ENCODE assay signal across 38 cellular contexts in genomic region chr15:91202510-91202909, GRCh38.
"Had no signal": no experiment of that assay in that cellular context is flagged by ENCODE, and none has a peak within 500 bp of the region (broad histone marks: within the 10 kb centered on the region; RNA-seq: fewer than 3 reads in every experiment).

No MANE protein-coding gene starts in this region.

- H3K9me3 Mint-ChIP-seq: activated CD4-positive, alpha-beta memory T cell treated with anti-CD3 and anti-CD28 coated beads, Interleukin-2, amount 10 ng/mL, durations not matched to agents 7 days and 5 days; activated CD4-positive, alpha-beta T cell treated with anti-CD3 and anti-CD28 coated beads, Interleukin-2, amount 10 ng/mL, durations not matched to agents 7 days and 5 days; activated naive CD4-positive, alpha-beta T cell treated with anti-CD3 and anti-CD28 coated beads, Interleukin-2, amount 10 ng/mL, durations not matched to agents 7 days and 5 days; activated naive CD4-positive, alpha-beta T cell treated with anti-CD3 and anti-CD28 coated beads, Interleukin-2, amount 50 U/mL, for 24 hours; activated naive CD8-positive, alpha-beta T cell treated with anti-CD3 and anti-CD28 coated beads, Interleukin-2, amount 10 ng/mL, durations not matched to agents 7 days and 5 days; activated naive CD8-positive, alpha-beta T cell treated with anti-CD3 and anti-CD28 coated beads, Interleukin-2, amount 50 U/mL, for 24 hours; activated T-cell treated with anti-CD3 and anti-CD28 coated beads, Interleukin-2, amount 50 U/mL, for 24 hours; activated T-helper 2 cell treated with anti-CD3 and anti-CD28 coated beads, Interferon-gamma antibody, Interleukin-2, Interleukin-4, amounts not matched to agents 10 μg/mL and 5 μg/mL and 100 μg/mL, durations not matched to agents 14 hours and 24 hours and 36 hours; brain; central memory CD8-positive, alpha-beta T cell; T-helper 2 cell treated with Interferon-gamma antibody and Interleukin-4, amounts not matched to agents 5 μg/mL and 100 μg/mL, for 36 hours; WTC11 had no signal

- H3K4me1 ChIP-seq: ascending aorta had no signal

- H3K27me3 ChIP-seq: ascending aorta, cardiac muscle cell had no signal

- DNase-seq: activated CD4-positive, alpha-beta memory T cell treated with anti-CD3 and anti-CD28 coated beads, Interleukin-2, amount 10 ng/mL, durations not matched to agents 7 days and 5 days; activated CD4-positive, alpha-beta T cell treated with anti-CD3 and anti-CD28 coated beads for 1 hour; activated CD4-positive, alpha-beta T cell treated with anti-CD3 and anti-CD28 coated beads for 36 hours; activated CD4-positive, alpha-beta T cell treated with anti-CD3 and anti-CD28 coated beads for 48 hours; activated CD4-positive, alpha-beta T cell treated with anti-CD3 and anti-CD28 coated beads, Interleukin-2, amount 10 ng/mL, durations not matched to agents 7 days and 5 days; activated CD4-positive, alpha-beta T cell treated with anti-CD3 and anti-CD28 coated beads, Interleukin-2, amount 50 U/mL, for 48 hours; activated CD4-positive, CD25-positive, alpha-beta regulatory T cell; activated CD8-positive, alpha-beta memory T cell treated with anti-CD3 and anti-CD28 coated beads for 24 hours; activated CD8-positive, alpha-beta memory T cell treated with anti-CD3 and anti-CD28 coated beads, Interleukin-2, amount 10 ng/mL, durations not matched to agents 7 days and 5 days; activated CD8-positive, alpha-beta memory T cell treated with anti-CD3 and anti-CD28 coated beads, Interleukin-2, amount 50 U/mL, for 48 hours; activated CD8-positive, alpha-beta T cell treated with anti-CD3 and anti-CD28 coated beads, Interleukin-2, amount 10 ng/mL, durations not matched to agents 7 days and 5 days; activated effector memory CD4-positive, alpha-beta T cell treated with Interleukin-2 at 50 U/mL for 16 hours; activated gamma-delta T cell; activated naive CD4-positive, alpha-beta T cell treated with anti-CD3 and anti-CD28 coated beads, Interleukin-2, amount 10 ng/mL, durations not matched to agents 7 days and 5 days; activated naive CD4-positive, alpha-beta T cell treated with Interleukin-2 at 50 U/mL for 16 hours; activated naive CD8-positive, alpha-beta T cell treated with anti-CD3 and anti-CD28 coated beads, Interleukin-2, amount 10 ng/mL, durations not matched to agents 7 days and 5 days; activated naive CD8-positive, alpha-beta T cell treated with anti-CD3 and anti-CD28 coated beads, Interleukin-2, amount 50 U/mL, for 24 hours; activated T-cell treated with anti-CD3 and anti-CD28 coated beads, Interleukin-2, amount 50 U/mL, for 24 hours; activated T-cell treated with anti-CD3 and anti-CD28 coated beads, Interleukin-2, amount 50 U/mL, for 48 hours; amygdala; anterior cingulate cortex; caudate nucleus; cerebellar nuclear complex; T-helper 17 cell; T-helper 9 cell had no signal

- H3K27ac ChIP-seq: ascending aorta, cardiac muscle cell, VCaP had no signal

- H3K36me3 Mint-ChIP-seq: activated CD8-positive, alpha-beta memory T cell treated with anti-CD3 and anti-CD28 coated beads, Interleukin-2, amount 10 ng/mL, durations not matched to agents 7 days and 5 days; activated naive CD4-positive, alpha-beta T cell treated with anti-CD3 and anti-CD28 coated beads, Interleukin-2, amount 10 ng/mL, durations not matched to agents 7 days and 5 days; activated naive CD4-positive, alpha-beta T cell treated with anti-CD3 and anti-CD28 coated beads, Interleukin-2, amount 50 U/mL, for 24 hours; activated naive CD8-positive, alpha-beta T cell; activated naive CD8-positive, alpha-beta T cell treated with anti-CD3 and anti-CD28 coated beads, Interleukin-2, amount 10 ng/mL, durations not matched to agents 7 days and 5 days; brain; WTC11 had no signal

- H3K27ac Mint-ChIP-seq: activated CD4-positive, alpha-beta memory T cell treated with anti-CD3 and anti-CD28 coated beads, Interleukin-2, amount 10 ng/mL, durations not matched to agents 7 days and 5 days; activated CD4-positive, alpha-beta T cell treated with anti-CD3 and anti-CD28 coated beads for 36 hours; activated CD4-positive, alpha-beta T cell treated with anti-CD3 and anti-CD28 coated beads, Interleukin-2, amount 10 ng/mL, durations not matched to agents 7 days and 5 days; activated CD8-positive, alpha-beta memory T cell treated with anti-CD3 and anti-CD28 coated beads, Interleukin-2, amount 10 ng/mL, durations not matched to agents 7 days and 5 days; activated CD8-positive, alpha-beta T cell treated with anti-CD3 and anti-CD28 coated beads, Interleukin-2, amount 10 ng/mL, durations not matched to agents 7 days and 5 days; activated naive CD4-positive, alpha-beta T cell treated with anti-CD3 and anti-CD28 coated beads, Interleukin-2, amount 10 ng/mL, durations not matched to agents 7 days and 5 days; activated naive CD4-positive, alpha-beta T cell treated with anti-CD3 and anti-CD28 coated beads, Interleukin-2, amount 50 U/mL, for 24 hours; activated naive CD8-positive, alpha-beta T cell; activated naive CD8-positive, alpha-beta T cell treated with anti-CD3 and anti-CD28 coated beads, Interleukin-2, amount 10 ng/mL, durations not matched to agents 7 days and 5 days; activated naive CD8-positive, alpha-beta T cell treated with anti-CD3 and anti-CD28 coated beads, Interleukin-2, amount 50 U/mL, for 24 hours; activated T-cell treated with anti-CD3 and anti-CD28 coated beads, Interleukin-2, amount 50 U/mL, for 24 hours; activated T-helper 2 cell treated with anti-CD3 and anti-CD28 coated beads, Interferon-gamma antibody, Interleukin-2, Interleukin-4, amounts not matched to agents 10 μg/mL and 5 μg/mL and 100 μg/mL, durations not matched to agents 14 hours and 24 hours and 36 hours; brain; T-helper 17 cell; T-helper 2 cell treated with Interferon-gamma antibody and Interleukin-4, amounts not matched to agents 5 μg/mL and 100 μg/mL, for 36 hours; WTC11 had no signal

- FAIRE-seq: bronchial epithelial cell, TTC549 had no signal

- H3K36me3 ChIP-seq: ascending aorta, cardiac muscle cell had no signal

- H3K4me1 Mint-ChIP-seq: activated CD4-positive, alpha-beta memory T cell treated with anti-CD3 and anti-CD28 coated beads, Interleukin-2, amount 10 ng/mL, durations not matched to agents 7 days and 5 days; activated CD4-positive, alpha-beta T cell treated with anti-CD3 and anti-CD28 coated beads for 36 hours; activated CD4-positive, alpha-beta T cell treated with anti-CD3 and anti-CD28 coated beads, Interleukin-2, amount 10 ng/mL, durations not matched to agents 7 days and 5 days; activated CD8-positive, alpha-beta memory T cell treated with anti-CD3 and anti-CD28 coated beads, Interleukin-2, amount 10 ng/mL, durations not matched to agents 7 days and 5 days; activated naive CD4-positive, alpha-beta T cell treated with anti-CD3 and anti-CD28 coated beads, Interleukin-2, amount 10 ng/mL, durations not matched to agents 7 days and 5 days; activated naive CD4-positive, alpha-beta T cell treated with anti-CD3 and anti-CD28 coated beads, Interleukin-2, amount 50 U/mL, for 24 hours; activated naive CD8-positive, alpha-beta T cell treated with anti-CD3 and anti-CD28 coated beads, Interleukin-2, amount 10 ng/mL, durations not matched to agents 7 days and 5 days; activated naive CD8-positive, alpha-beta T cell treated with anti-CD3 and anti-CD28 coated beads, Interleukin-2, amount 50 U/mL, for 24 hours; central memory CD8-positive, alpha-beta T cell; T-helper 17 cell had no signal

- H3K4me3 ChIP-seq: ascending aorta, cardiac muscle cell had no signal

- H3K4me3 Mint-ChIP-seq: activated CD4-positive, alpha-beta memory T cell treated with anti-CD3 and anti-CD28 coated beads, Interleukin-2, amount 10 ng/mL, durations not matched to agents 7 days and 5 days; activated CD4-positive, alpha-beta T cell treated with anti-CD3 and anti-CD28 coated beads for 36 hours; activated CD4-positive, alpha-beta T cell treated with anti-CD3 and anti-CD28 coated beads, Interleukin-2, amount 10 ng/mL, durations not matched to agents 7 days and 5 days; activated CD8-positive, alpha-beta memory T cell treated with anti-CD3 and anti-CD28 coated beads, Interleukin-2, amount 10 ng/mL, durations not matched to agents 7 days and 5 days; activated CD8-positive, alpha-beta T cell treated with anti-CD3 and anti-CD28 coated beads, Interleukin-2, amount 10 ng/mL, durations not matched to agents 7 days and 5 days; activated naive CD4-positive, alpha-beta T cell treated with anti-CD3 and anti-CD28 coated beads, Interleukin-2, amount 10 ng/mL, durations not matched to agents 7 days and 5 days; activated naive CD4-positive, alpha-beta T cell treated with anti-CD3 and anti-CD28 coated beads, Interleukin-2, amount 50 U/mL, for 24 hours; activated naive CD8-positive, alpha-beta T cell; activated naive CD8-positive, alpha-beta T cell treated with anti-CD3 and anti-CD28 coated beads, Interleukin-2, amount 10 ng/mL, durations not matched to agents 7 days and 5 days; activated naive CD8-positive, alpha-beta T cell treated with anti-CD3 and anti-CD28 coated beads, Interleukin-2, amount 50 U/mL, for 24 hours; activated T-cell treated with anti-CD3 and anti-CD28 coated beads, Interleukin-2, amount 50 U/mL, for 24 hours; brain; central memory CD8-positive, alpha-beta T cell; T-helper 17 cell; T-helper 2 cell treated with Interferon-gamma antibody and Interleukin-4, amounts not matched to agents 5 μg/mL and 100 μg/mL, for 36 hours; WTC11 had no signal

- H3K9me3 ChIP-seq: ascending aorta had no signal

- ATAC-seq: activated CD4-positive, alpha-beta T cell treated with anti-CD3 and anti-CD28 coated beads for 36 hours; activated CD4-positive, CD25-positive, alpha-beta regulatory T cell treated with anti-CD3 and anti-CD28 coated beads, Interleukin-2, amount 50 U/mL, for 24 hours; activated CD8-positive, alpha-beta memory T cell treated with anti-CD3 and anti-CD28 coated beads, Interleukin-2, amount 10 ng/mL, durations not matched to agents 7 days and 5 days; activated CD8-positive, alpha-beta T cell treated with anti-CD3 and anti-CD28 coated beads, Interleukin-2, amount 10 ng/mL, durations not matched to agents 7 days and 5 days; activated naive CD8-positive, alpha-beta T cell treated with anti-CD3 and anti-CD28 coated beads, Interleukin-2, amount 50 U/mL, for 24 hours; T-helper 17 cell; WTC11 had no signal
